Comparison of ENCODE assay signal across 21 cellular contexts in genomic region chr1:35887508-35887907, GRCh38. TPM values are rescaled to one million over a fixed set of nuclear protein-coding genes. Genes with fewer than 3 reads are reported as not detected.
A peak's percentile ranks its signal among the peaks of the same experiment; 100 is the strongest.
DNase-seq lines count a peak whose midpoint lies in the region; ATAC-seq and TF ChIP-seq lines count a peak whose summit lies in the region.
"Had no signal": no experiment of that assay in that cellular context is flagged by ENCODE, and none has a peak within 500 bp of the region (broad histone marks: within the 10 kb centered on the region; RNA-seq: fewer than 3 reads in every experiment).

No MANE protein-coding gene starts in this region.

- intact Hi-C loops in right cardiac atrium (cut with DNase I) = no loop called here
- intact Hi-C loops in Right ventricle myocardium inferior (cut with DNase I) = loop anchor here (10.0 kb wide), 1 partner anchor 197 kb away; the partner anchor contains the start of genes ADPRS and TEKT2
- intact Hi-C loops in activated B cell treated with CpG ODN at 0.5 μM for 24 hours (cut with micrococcal nuclease) = loop anchor here (10.0 kb wide), 1 partner anchor 417 kb away; the partner anchor contains the start of gene SH3D21

- peaks cover 40% of the 10 kb centered on the region for H3K36me3 ChIP-seq in mesodermal cell (ENCODE audit: control insufficient read depth, insufficient read depth, low read length)

- no peak overlapping the region for H3K4me3 ChIP-seq in right cardiac atrium (ENCODE audit: low read length)
- no peak overlapping the region for H3K4me3 ChIP-seq in mesodermal cell (ENCODE audit: extremely low read depth, insufficient read depth, low read length, poor library complexity, severe bottlenecking)
- H3K4me3 ChIP-seq in foreskin fibroblast (ENCODE audit: low read depth in 1 of 2, low read length in 2 of 2) = no peak overlapping the region
- H3K4me3 ChIP-seq: ascending aorta, left ventricle myocardium inferior, right atrium auricular region, tibial nerve had no signal

- no peak for ATAC-seq in right cardiac atrium
- ATAC-seq in Right ventricle myocardium inferior = no peak
- ATAC-seq in activated B cell treated with CpG ODN at 0.5 μM for 24 hours (ENCODE audit: low read depth) = no peak
- ATAC-seq: HepG2, natural killer cell had no signal

- H3K9me3 Mint-ChIP-seq in activated B cell treated with CpG ODN at 0.5 μM for 24 hours = no peaks in the 10 kb centered on the region
- H3K9me3 Mint-ChIP-seq: activated CD4-positive, alpha-beta T cell treated with anti-CD3 and anti-CD28 coated beads, Interleukin-2, amount 10 ng/mL, durations not matched to agents 7 days and 5 days; activated T-helper 1 cell treated with anti-CD3 and anti-CD28 coated beads, Interleukin-12 subunit alpha, Interleukin-12 subunit beta, Interleukin-2, Interleukin-4 antibody, amounts not matched to agents 30 ng/mL and 10 ng/mL and 1 ng/mL, durations not matched to agents 14 hours and 24 hours and 36 hours; natural killer cell had no signal

- H3K27ac ChIP-seq in right cardiac atrium (ENCODE audit: low read length) (peak overlapping the region; percentile 13), mesodermal cell (ENCODE audit: low read depth, low read length, severe bottlenecking) (peak overlapping the region; percentile 6)
- H3K27ac ChIP-seq: ascending aorta, left ventricle myocardium inferior, right atrium auricular region, RWPE1 had no signal

- no peak overlapping the region for H3K4me3 Mint-ChIP-seq in activated B cell treated with CpG ODN at 0.5 μM for 24 hours
- H3K4me3 Mint-ChIP-seq: activated CD4-positive, alpha-beta T cell treated with anti-CD3 and anti-CD28 coated beads, Interleukin-2, amount 10 ng/mL, durations not matched to agents 7 days and 5 days; activated T-helper 1 cell treated with anti-CD3 and anti-CD28 coated beads, Interleukin-12 subunit alpha, Interleukin-12 subunit beta, Interleukin-2, Interleukin-4 antibody, amounts not matched to agents 30 ng/mL and 10 ng/mL and 1 ng/mL, durations not matched to agents 14 hours and 24 hours and 36 hours; natural killer cell had no signal

- CTCF ChIA-PET in activated B cell treated with CpG ODN at 0.5 μM for 24 hours (lab: Charles Lee) = no interaction called here

- POLR2A ChIA-PET in activated B cell treated with CpG ODN at 0.5 μM for 24 hours (lab: Charles Lee) = interaction anchor here (1.2 to 2.0 kb wide), 3 partner anchors 43 to 336 kb away, joined by 3 to 13 read pairs (median 3); partner anchors contain the start of genes AGO3 and THRAP3

- H3K36me3 Mint-ChIP-seq in activated B cell treated with CpG ODN at 0.5 μM for 24 hours (ENCODE audit: low read depth) = peaks cover 35% of the 10 kb centered on the region

- peak overlapping the region; percentile 67 for H3K27ac Mint-ChIP-seq in activated B cell treated with CpG ODN at 0.5 μM for 24 hours
- H3K27ac Mint-ChIP-seq: activated CD4-positive, alpha-beta T cell treated with anti-CD3 and anti-CD28 coated beads, Interleukin-2, amount 10 ng/mL, durations not matched to agents 7 days and 5 days; activated T-helper 1 cell treated with anti-CD3 and anti-CD28 coated beads, Interleukin-12 subunit alpha, Interleukin-12 subunit beta, Interleukin-2, Interleukin-4 antibody, amounts not matched to agents 30 ng/mL and 10 ng/mL and 1 ng/mL, durations not matched to agents 14 hours and 24 hours and 36 hours had no signal

- DNase-seq in right cardiac atrium = no peak
- no peak for DNase-seq in Right ventricle myocardium inferior (ENCODE audit: missing footprints)
- no peak for DNase-seq in activated B cell treated with CpG ODN at 0.5 μM for 24 hours
- DNase-seq in kidney tubule cell (ENCODE audit: low spot score) = no peak
- DNase-seq in A172 (ENCODE audit: low spot score) = no peak
- no peak for DNase-seq in GM10266 (ENCODE audit: extremely low spot score)
- DNase-seq in foreskin fibroblast = no peak
- DNase-seq: activated CD4-positive, alpha-beta T cell treated with anti-CD3 and anti-CD28 coated beads, Interleukin-2, amount 10 ng/mL, durations not matched to agents 7 days and 5 days; DMS 273 treated with DMSO at 0.1 percent for 48 hours; GOT3; left ventricle myocardium inferior; natural killer cell; NCI-H748 treated with DMSO at 0.1 percent for 48 hours; stimulated activated CD4-positive, alpha-beta T cell treated with anti-CD3 and anti-CD28 coated beads, Interleukin-2, amount 100 ng/mL, for 24 hours had no signal

- H3K27me3 ChIP-seq in right cardiac atrium (ENCODE audit: control insufficient read depth, insufficient read depth) = no peaks in the 10 kb centered on the region
- H3K27me3 ChIP-seq: ascending aorta, right atrium auricular region, tibial nerve had no signal

- WGBS in right cardiac atrium = 72% methylated on average over 2 of the region's 2 CpGs
- WGBS in mesodermal cell (ENCODE audit: insufficient coverage in 2 of 2), 2 experiments = 69 to 71% methylated on average over 2 of the region's 2 CpGs

- peaks cover 54% of the 10 kb centered on the region for H3K4me1 Mint-ChIP-seq in activated B cell treated with CpG ODN at 0.5 μM for 24 hours

- H3K4me1 ChIP-seq in right cardiac atrium (ENCODE audit: control insufficient read depth, insufficient read depth, low read length) (peaks cover 13% of the 10 kb centered on the region), mesodermal cell (ENCODE audit: control insufficient read depth, insufficient read depth, low read length, poor library complexity, severe bottlenecking) (peaks cover 27% of the 10 kb centered on the region)

- TF ChIP-seq CTCF in activated B cell treated with CpG ODN at 0.5 μM for 24 hours (IDR thresholded peaks at IDR 0.05) = no peak
- no peak for TF ChIP-seq CTCF in GM10266 (IDR thresholded peaks at IDR 0.05; ENCODE audit: control insufficient read depth, insufficient read depth, low read depth, missing control alignments)
- TF ChIP-seq CTCF in foreskin fibroblast (IDR thresholded peaks at IDR 0.05; ENCODE audit: low read depth, low read length) = no peak

- no peaks in the 10 kb centered on the region for H3K9me3 ChIP-seq in right cardiac atrium (ENCODE audit: control insufficient read depth, low read length)
- H3K9me3 ChIP-seq in mesodermal cell (ENCODE audit: control insufficient read depth, low read length) = no peaks in the 10 kb centered on the region
- H3K9me3 ChIP-seq: ascending aorta, left ventricle myocardium inferior, right atrium auricular region, tibial nerve had no signal

- H3K27me3 Mint-ChIP-seq in activated B cell treated with CpG ODN at 0.5 μM for 24 hours = no peaks in the 10 kb centered on the region
- H3K27me3 Mint-ChIP-seq: activated CD4-positive, alpha-beta T cell treated with anti-CD3 and anti-CD28 coated beads, Interleukin-2, amount 10 ng/mL, durations not matched to agents 7 days and 5 days had no signal

RNA-seq across cellular contexts. Expression of gene AGO1, which starts 4.5 kb away (rescaled TPM):
- 10 to 100 TPM; 26.9 to 35.4 (median 29.8) TPM for total RNA-seq in right cardiac atrium
- 4.9 TPM for polyA plus RNA-seq in right cardiac atrium
- 17.5 TPM for total RNA-seq in Right ventricle myocardium inferior
- 30.3 and 34.3 TPM in 2 replicates for total RNA-seq in activated B cell treated with CpG ODN at 0.5 μM for 24 hours
- polyA plus RNA-seq in mesodermal cell (2013, experiment 1 of 2) = 17.4 TPM
- 15.5 TPM for polyA plus RNA-seq in mesodermal cell (2013, experiment 2 of 2)
- 7.1 and 7.5 TPM in 2 replicates for total RNA-seq in A172 (2014; rRNA removed; shearing (Covaris generic))

RNA-seq across cellular contexts. Expression of gene AGO3, which starts 43.4 kb away (rescaled TPM):
- total RNA-seq in right cardiac atrium (10 to 100 TPM; 17.7 to 24.1 (median 20.2) TPM), Right ventricle myocardium inferior (12.0 TPM), activated B cell treated with CpG ODN at 0.5 μM for 24 hours (30.7 and 37.2 TPM in 2 replicates)
- 3.8 TPM for polyA plus RNA-seq in right cardiac atrium
- polyA plus RNA-seq in mesodermal cell (2013, experiment 1 of 2) = 14.2 TPM
- polyA plus RNA-seq in mesodermal cell (2013, experiment 2 of 2) = 8.5 TPM
- 10.4 and 14.8 TPM in 2 replicates for total RNA-seq in A172 (2014; rRNA removed; shearing (Covaris generic))

Comparison
In these comparisons a context has a peak if more than half of its experiments do, and no peak if none do; other contexts are left out.
1. intact Hi-C loops: an anchor here in Right ventricle myocardium inferior (10.0 kb wide) and activated B cell treated with CpG ODN at 0.5 μM for 24 hours (10.0 kb wide); none called in right cardiac atrium.